Comparison of ENCODE assay signal across 1 cellular context in genomic region chr3:50154840-50155490, GRCh38.
TF ChIP-seq lines count a peak whose summit lies in the region.

Gene SEMA3F (plus strand): TSS chr3:50155324. CDS start chr3:50159623, 4,299 bp downstream.

TF ChIP-seq in HepG2, 621 proteins besides CTCF, POLR2A, EP300 and RAD21 (continued from another document):
- TF ChIP-seq CREM (IDR thresholded peaks at IDR 0.05) (no peak), CREM (CRISPR knock-in tag; IDR thresholded peaks at IDR 0.05) (no peak), ZNF292 (CRISPR knock-in tag; IDR thresholded peaks at IDR 0.05; ENCODE audit: borderline replicate concordance, low read depth) (no peak), ZNF431 (CRISPR knock-in tag; IDR thresholded peaks at IDR 0.05; ENCODE audit: borderline replicate concordance, low read depth) (no peak), ZIK1 (CRISPR knock-in tag; IDR thresholded peaks at IDR 0.05; ENCODE audit: borderline replicate concordance, low read depth) (no peak), ZNF766 (CRISPR knock-in tag; IDR thresholded peaks at IDR 0.05; ENCODE audit: borderline replicate concordance) (no peak), ZNF629 (CRISPR knock-in tag; conservative IDR thresholded peaks at IDR 0.05) (no peak), ZNF570 (CRISPR knock-in tag; IDR thresholded peaks at IDR 0.05; ENCODE audit: borderline replicate concordance) (no peak), CERS6 (CRISPR knock-in tag; IDR thresholded peaks at IDR 0.05) (no peak), ZNF484 (CRISPR knock-in tag; IDR thresholded peaks at IDR 0.05; ENCODE audit: borderline replicate concordance, low read depth) (no peak), HNRNPLL (IDR thresholded peaks at IDR 0.05; ENCODE audit: low read depth, low read length, poor library complexity, severe bottlenecking) (peak; percentile 4), ZNF274 (CRISPR knock-in tag; IDR thresholded peaks at IDR 0.05) (no peak), GTF3A (CRISPR knock-in tag; conservative IDR thresholded peaks at IDR 0.05) (no peak), ARNT (IDR thresholded peaks at IDR 0.05) (no peak), HDAC2 (CRISPR knock-in tag; IDR thresholded peaks at IDR 0.05) (no peak), SOX6 (IDR thresholded peaks at IDR 0.05) (no peak), SOX6 (CRISPR knock-in tag; IDR thresholded peaks at IDR 0.05) (no peak), HMG20A (CRISPR knock-in tag; IDR thresholded peaks at IDR 0.05; ENCODE audit: borderline replicate concordance) (no peak)
- TF ChIP-seq, protein P1, sequence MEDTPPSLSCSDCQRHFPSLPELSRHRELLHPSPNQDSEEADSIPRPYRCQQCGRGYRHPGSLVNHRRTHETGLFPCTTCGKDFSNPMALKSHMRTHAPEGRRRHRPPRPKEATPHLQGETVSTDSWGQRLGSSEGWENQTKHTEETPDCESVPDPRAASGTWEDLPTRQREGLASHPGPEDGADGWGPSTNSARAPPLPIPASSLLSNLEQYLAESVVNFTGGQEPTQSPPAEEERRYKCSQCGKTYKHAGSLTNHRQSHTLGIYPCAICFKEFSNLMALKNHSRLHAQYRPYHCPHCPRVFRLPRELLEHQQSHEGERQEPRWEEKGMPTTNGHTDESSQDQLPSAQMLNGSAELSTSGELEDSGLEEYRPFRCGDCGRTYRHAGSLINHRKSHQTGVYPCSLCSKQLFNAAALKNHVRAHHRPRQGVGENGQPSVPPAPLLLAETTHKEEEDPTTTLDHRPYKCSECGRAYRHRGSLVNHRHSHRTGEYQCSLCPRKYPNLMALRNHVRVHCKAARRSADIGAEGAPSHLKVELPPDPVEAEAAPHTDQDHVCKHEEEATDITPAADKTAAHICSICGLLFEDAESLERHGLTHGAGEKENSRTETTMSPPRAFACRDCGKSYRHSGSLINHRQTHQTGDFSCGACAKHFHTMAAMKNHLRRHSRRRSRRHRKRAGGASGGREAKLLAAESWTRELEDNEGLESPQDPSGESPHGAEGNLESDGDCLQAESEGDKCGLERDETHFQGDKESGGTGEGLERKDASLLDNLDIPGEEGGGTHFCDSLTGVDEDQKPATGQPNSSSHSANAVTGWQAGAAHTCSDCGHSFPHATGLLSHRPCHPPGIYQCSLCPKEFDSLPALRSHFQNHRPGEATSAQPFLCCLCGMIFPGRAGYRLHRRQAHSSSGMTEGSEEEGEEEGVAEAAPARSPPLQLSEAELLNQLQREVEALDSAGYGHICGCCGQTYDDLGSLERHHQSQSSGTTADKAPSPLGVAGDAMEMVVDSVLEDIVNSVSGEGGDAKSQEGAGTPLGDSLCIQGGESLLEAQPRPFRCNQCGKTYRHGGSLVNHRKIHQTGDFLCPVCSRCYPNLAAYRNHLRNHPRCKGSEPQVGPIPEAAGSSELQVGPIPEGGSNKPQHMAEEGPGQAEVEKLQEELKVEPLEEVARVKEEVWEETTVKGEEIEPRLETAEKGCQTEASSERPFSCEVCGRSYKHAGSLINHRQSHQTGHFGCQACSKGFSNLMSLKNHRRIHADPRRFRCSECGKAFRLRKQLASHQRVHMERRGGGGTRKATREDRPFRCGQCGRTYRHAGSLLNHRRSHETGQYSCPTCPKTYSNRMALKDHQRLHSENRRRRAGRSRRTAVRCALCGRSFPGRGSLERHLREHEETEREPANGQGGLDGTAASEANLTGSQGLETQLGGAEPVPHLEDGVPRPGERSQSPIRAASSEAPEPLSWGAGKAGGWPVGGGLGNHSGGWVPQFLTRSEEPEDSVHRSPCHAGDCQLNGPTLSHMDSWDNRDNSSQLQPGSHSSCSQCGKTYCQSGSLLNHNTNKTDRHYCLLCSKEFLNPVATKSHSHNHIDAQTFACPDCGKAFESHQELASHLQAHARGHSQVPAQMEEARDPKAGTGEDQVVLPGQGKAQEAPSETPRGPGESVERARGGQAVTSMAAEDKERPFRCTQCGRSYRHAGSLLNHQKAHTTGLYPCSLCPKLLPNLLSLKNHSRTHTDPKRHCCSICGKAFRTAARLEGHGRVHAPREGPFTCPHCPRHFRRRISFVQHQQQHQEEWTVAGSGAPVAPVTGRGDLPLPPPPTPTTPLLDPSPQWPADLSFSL (CRISPR knock-in tag; IDR thresholded peaks at IDR 0.05) = no peak
TF ChIP-seq in HepG2: peak in this region for 27.
